ENCODE assay signal across 28 cellular contexts in genomic region chr6:150925655-150925928, GRCh38.
A peak's percentile ranks its signal among the peaks of the same experiment; 100 is the strongest.
DNase-seq lines count a peak whose midpoint lies in the region; ATAC-seq and TF ChIP-seq lines count a peak whose summit lies in the region.
"Had no signal": no experiment of that assay in that cellular context is flagged by ENCODE, and none has a peak within 500 bp of the region (broad histone marks: within the 10 kb centered on the region; RNA-seq: fewer than 3 reads in every experiment).

No MANE protein-coding gene starts in this region.

- H3K79me1 ChIP-seq in H9 (ENCODE audit: insufficient read depth, low read depth, low read length, poor library complexity, severe bottlenecking): no peaks in the 10 kb centered on the region

- H3K4me3 Mint-ChIP-seq in H9: no peak overlapping the region
- H3K4me3 Mint-ChIP-seq: activated CD4-positive, alpha-beta T cell treated with anti-CD3 and anti-CD28 coated beads, Interleukin-2, amount 10 ng/mL, durations not matched to agents 7 days and 5 days; activated naive CD4-positive, alpha-beta T cell treated with anti-CD3 and anti-CD28 coated beads for 36 hours; CD8-positive, alpha-beta memory T cell; stimulated activated naive CD8-positive, alpha-beta T cell treated with anti-CD3 and anti-CD28 coated beads, Interleukin-15, Interleukin-2, amounts not matched to agents 100 ng/mL and 50 ng/mL, for 24 hours; T-helper 17 cell had no signal

- H3K23me2 ChIP-seq in H9 (ENCODE audit: insufficient read length, low read depth, low read length, poor library complexity, severe bottlenecking): no peaks in the 10 kb centered on the region

- no peak overlapping the region for H2BK20ac ChIP-seq in H9 (ENCODE audit: low read depth, low read length, poor library complexity, severe bottlenecking)

- H2AFZ ChIP-seq in GM23248 (no peak overlapping the region), H9 (ENCODE audit: low read length) (no peak overlapping the region)

- H4K20me1 ChIP-seq in GM23248 (ENCODE audit: insufficient read depth): no peaks in the 10 kb centered on the region
- no peaks in the 10 kb centered on the region for H4K20me1 ChIP-seq in H9 (ENCODE audit: control insufficient read depth, insufficient read depth, insufficient read length)

- H3K9me3 Mint-ChIP-seq in H9: no peaks in the 10 kb centered on the region
- H3K9me3 Mint-ChIP-seq: activated CD4-positive, alpha-beta T cell treated with anti-CD3 and anti-CD28 coated beads, Interleukin-2, amount 10 ng/mL, durations not matched to agents 7 days and 5 days; activated naive CD4-positive, alpha-beta T cell treated with anti-CD3 and anti-CD28 coated beads for 36 hours; CD8-positive, alpha-beta memory T cell; stimulated activated naive CD8-positive, alpha-beta T cell treated with anti-CD3 and anti-CD28 coated beads, Interleukin-15, Interleukin-2, amounts not matched to agents 100 ng/mL and 50 ng/mL, for 24 hours had no signal

- H4K5ac ChIP-seq in H9 (ENCODE audit: insufficient read length, low read depth, low read length): no peak overlapping the region

- H3K9ac ChIP-seq in GM23248 (peak overlapping the region; percentile 2; the same call in 1 of the 2 replicates), H9 (ENCODE audit: extremely low read depth, insufficient read length, low read length) (no peak overlapping the region)

- H2BK15ac ChIP-seq in H9 (ENCODE audit: low read depth, low read length): no peak overlapping the region

- H2BK120ac ChIP-seq in H9 (ENCODE audit: low read depth, low read length, poor library complexity, severe bottlenecking): no peak overlapping the region

- no peak overlapping the region for H2BK12ac ChIP-seq in H9 (ENCODE audit: insufficient read length, low read depth, low read length)

- H3K27ac Mint-ChIP-seq in H9: no peak overlapping the region
- H3K27ac Mint-ChIP-seq: activated CD4-positive, alpha-beta T cell treated with anti-CD3 and anti-CD28 coated beads, Interleukin-2, amount 10 ng/mL, durations not matched to agents 7 days and 5 days; activated naive CD4-positive, alpha-beta T cell treated with anti-CD3 and anti-CD28 coated beads for 36 hours; stimulated activated naive CD8-positive, alpha-beta T cell treated with anti-CD3 and anti-CD28 coated beads, Interleukin-15, Interleukin-2, amounts not matched to agents 100 ng/mL and 50 ng/mL, for 24 hours; T-helper 17 cell had no signal

- in situ Hi-C loops in GM23248 (cut with MboI): no loop called here

- H3K9me3 ChIP-seq in GM23248 (ENCODE audit: low read depth) (no peaks in the 10 kb centered on the region), tibial artery (no peaks in the 10 kb centered on the region), H9 (ENCODE audit: control insufficient read depth, low read depth, low read length) (no peaks in the 10 kb centered on the region)
- H3K9me3 ChIP-seq: left lung, mucosa of descending colon, sigmoid colon, tibial nerve had no signal

- H2AK5ac ChIP-seq in H9 (ENCODE audit: insufficient read length, low read length): no peak overlapping the region

- no peak overlapping the region for H3K56ac ChIP-seq in H9 (ENCODE audit: insufficient read length, low read depth, low read length)

- no peak overlapping the region for H3K18ac ChIP-seq in H9 (ENCODE audit: insufficient read length, low read depth, low read length)

- no peak overlapping the region for H3T11ph ChIP-seq in H9 (ENCODE audit: low read length)

- H3K4me1 ChIP-seq in GM23248 (ENCODE audit: insufficient read depth): peaks cover 67% of the 10 kb centered on the region
- H3K4me1 ChIP-seq in tibial artery: peaks cover 0 to 35% (median 3%) of the 10 kb centered on the region in 4 donors
- H3K4me1 ChIP-seq in H9 (ENCODE audit: insufficient read depth, low read length): no peaks in the 10 kb centered on the region

- no peak overlapping the region for H3K14ac ChIP-seq in H9 (ENCODE audit: insufficient read depth, low read length)

- H3K27me3 ChIP-seq in GM23248 (replicated peaks; ENCODE audit: insufficient read depth) (no peaks in the 10 kb centered on the region), tibial artery (no peaks in the 10 kb centered on the region), H9 (ENCODE audit: insufficient read depth, low read length) (no peaks in the 10 kb centered on the region)
- H3K27me3 ChIP-seq: dorsolateral prefrontal cortex, left lung, sigmoid colon, tibial nerve had no signal

- no peak overlapping the region for H3K4ac ChIP-seq in H9 (ENCODE audit: low read depth, low read length)

- no peaks in the 10 kb centered on the region for H3K9me2 ChIP-seq in GM23248 (ENCODE audit: insufficient read depth)

- H3K27me3 Mint-ChIP-seq in H9 (ENCODE audit: low read depth): no peaks in the 10 kb centered on the region
- H3K27me3 Mint-ChIP-seq: activated CD4-positive, alpha-beta T cell treated with anti-CD3 and anti-CD28 coated beads, Interleukin-2, amount 10 ng/mL, durations not matched to agents 7 days and 5 days; CD8-positive, alpha-beta memory T cell; stimulated activated naive CD8-positive, alpha-beta T cell treated with anti-CD3 and anti-CD28 coated beads, Interleukin-15, Interleukin-2, amounts not matched to agents 100 ng/mL and 50 ng/mL, for 24 hours; T-helper 17 cell had no signal

- H3K23ac ChIP-seq in H9 (ENCODE audit: insufficient read length, low read depth, low read length): no peak overlapping the region

- no peaks in the 10 kb centered on the region for H3K4me1 Mint-ChIP-seq in H9
- H3K4me1 Mint-ChIP-seq: activated CD4-positive, alpha-beta T cell treated with anti-CD3 and anti-CD28 coated beads, Interleukin-2, amount 10 ng/mL, durations not matched to agents 7 days and 5 days; CD8-positive, alpha-beta memory T cell had no signal

- H2BK5ac ChIP-seq in H9 (ENCODE audit: insufficient read length, low read length): no peak overlapping the region

- H3K36me3 ChIP-seq in GM23248 (ENCODE audit: low read depth) (peaks cover 63% of the 10 kb centered on the region), tibial artery (peaks cover 0 to 4% (median 0%) of the 10 kb centered on the region in 3 donors)
- H3K36me3 ChIP-seq: sigmoid colon had no signal

- H3K4me2 ChIP-seq in GM23248 (ENCODE audit: unreplicated experiment): peak overlapping the region; percentile 26
- H3K4me2 ChIP-seq in H9 (ENCODE audit: insufficient read depth, insufficient read length, low read length): no peak overlapping the region

- H3K27ac ChIP-seq in GM23248 (peak overlapping the region; percentile 90), tibial artery (peak overlapping the region; percentile 17 to 43), H9 (ENCODE audit: insufficient read length, low read depth, low read length) (no peak overlapping the region)
- H3K27ac ChIP-seq: dorsolateral prefrontal cortex, left lung had no signal

- TF ChIP-seq CTCF in choroid plexus epithelial cell (conservative IDR thresholded peaks at IDR 0.05; ENCODE audit: low read depth, low read length): no peak
- no peak for TF ChIP-seq CTCF in tibial artery (IDR thresholded peaks at IDR 0.05)
- no peak for TF ChIP-seq CTCF in H9 (conservative IDR thresholded peaks at IDR 0.05)

- intact Hi-C loops in left ventricle myocardium superior (cut with micrococcal nuclease): no loop called here
- intact Hi-C loops in tibial artery (cut with DNase I; ENCODE audit: low total_unique reads): no loop called here

- 6 to 8% methylated on average over 4 of the region's 4 CpGs for WGBS in GM23248 (ENCODE audit: low coverage in 1 of 2, low lambda C conversion rate in 2 of 2, missing lambda C conversion rate in 2 of 2), 2 experiments
- no CpG with 5 or more reads among the region's 4 CpGs for WGBS in H9 (ENCODE audit: extremely low coverage, insufficient read length, low lambda C conversion rate)

- H4K8ac ChIP-seq in H9 (replicated peaks; ENCODE audit: insufficient read length, low read depth, low read length): no peak overlapping the region

- DNase-seq in GM23248 (peak; percentile 67), choroid plexus epithelial cell (ENCODE audit: low read depth) (peak; percentile 45), left ventricle myocardium superior (no peak), tibial artery (no peak), H9 (no peak), AG08396 (ENCODE audit: low spot score) (no peak)
- DNase-seq in activated CD4-positive, CD25-positive, alpha-beta regulatory T cell (lab: John Stamatoyannopoulos, UW): no peak
- DNase-seq: activated CD4-positive, alpha-beta T cell treated with anti-CD3 and anti-CD28 coated beads, Interleukin-2, amount 10 ng/mL, durations not matched to agents 7 days and 5 days; activated naive CD4-positive, alpha-beta T cell treated with anti-CD3 and anti-CD28 coated beads for 36 hours; activated T-cell treated with anti-CD3 and anti-CD28 coated beads, Interleukin-2, amount 50 U/mL, for 48 hours; amygdala; CD8-positive, alpha-beta memory T cell; central memory CD4-positive, alpha-beta T cell; dorsolateral prefrontal cortex; GDM1; GOT3; KG1; left lung; MM.1S; mucosa of descending colon; NCI-H146; NCI-H524 treated with DMSO at 0.1 percent for 48 hours; sigmoid colon; stimulated activated CD4-positive, alpha-beta T cell treated with anti-CD3 and anti-CD28 coated beads, Interleukin-15, amount 100 ng/mL, for 24 hours; T-helper 17 cell had no signal

- no peak overlapping the region for H4K91ac ChIP-seq in H9 (ENCODE audit: insufficient read length, low read depth, low read length)

- H3F3A ChIP-seq in GM23248 (ENCODE audit: insufficient read depth): peaks cover 70% of the 10 kb centered on the region

- H3K79me2 ChIP-seq in GM23248 (ENCODE audit: insufficient read depth) (peaks cover 6% of the 10 kb centered on the region; the same call in 1 of the 2 replicates), H9 (ENCODE audit: insufficient read depth, low read length) (no peaks in the 10 kb centered on the region)

- peak; percentile 84 for ATAC-seq in left ventricle myocardium superior
- ATAC-seq in HG02970 (IDR thresholded peaks at IDR 0.05; ENCODE audit: low FRiP score, unreplicated experiment): no peak
- ATAC-seq: mucosa of descending colon, T-helper 17 cell had no signal

- peaks cover 23 to 61% (median 50%) of the 10 kb centered on the region in 3 experiments; a peak in 6 of 7 replicates for H3K36me3 Mint-ChIP-seq in H9 (ENCODE audit: insufficient read depth in 1 of 3, low read depth in 3 of 3)

- H3K4me3 ChIP-seq in GM23248 (no peak overlapping the region), choroid plexus epithelial cell (ENCODE audit: low read depth, low read length) (no peak overlapping the region), tibial artery (no peak overlapping the region)
- H3K4me3 ChIP-seq: dorsolateral prefrontal cortex, left lung, mucosa of descending colon, sigmoid colon, tibial nerve had no signal

Comparison
In these comparisons a context has a peak if more than half of its experiments do, and no peak if none do; other contexts are left out.
1. DNase-seq: peak in GM23248 (single experiment) and choroid plexus epithelial cell (single experiment); none in left ventricle myocardium superior (single experiment), tibial artery (0 of 2), H9 (single experiment), activated CD4-positive, CD25-positive, alpha-beta regulatory T cell (0 of 4) and AG08396 (single experiment).